In the genomic region with DNA sequence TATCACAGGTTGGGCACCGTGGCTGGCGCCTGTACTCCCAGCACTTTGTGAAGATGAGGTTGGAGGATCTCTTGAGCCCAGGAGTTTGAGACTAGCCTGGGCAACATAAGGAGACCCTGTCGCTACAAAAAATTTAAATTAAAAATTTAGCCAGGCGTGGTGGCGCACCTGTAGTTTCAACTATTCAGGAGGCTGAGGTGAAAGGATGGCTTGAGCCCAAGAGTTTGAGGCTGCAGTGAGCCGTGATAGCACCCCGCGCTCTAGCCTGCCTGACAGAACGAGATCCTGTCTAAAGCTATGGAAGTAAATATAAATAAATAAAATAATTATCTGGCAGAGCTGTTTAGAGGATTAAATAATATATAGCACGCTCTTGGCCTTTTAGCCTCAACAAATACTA, we compare ENCODE assay signal across 10 cellular contexts. TPM values are rescaled to one million over a fixed set of nuclear protein-coding genes. Genes with fewer than 3 reads are reported as not detected.
DNase-seq lines count a peak whose midpoint lies in the region; ATAC-seq and TF ChIP-seq lines count a peak whose summit lies in the region.
"Had no signal": no experiment of that assay in that cellular context is flagged by ENCODE, and none has a peak within 500 bp of the region (broad histone marks: within the 10 kb centered on the region; RNA-seq: fewer than 3 reads in every experiment).

No MANE protein-coding gene starts in this region.

- POLR2A ChIA-PET in CD8-positive, alpha-beta memory T cell (lab: Charles Lee) = no interaction called here

- H3K9me3 Mint-ChIP-seq in CD8-positive, alpha-beta memory T cell = no peaks in the 10 kb centered on the region
- H3K9me3 Mint-ChIP-seq in neural crest cell = no peaks in the 10 kb centered on the region

- no peak overlapping the region for H3K9ac ChIP-seq in Loucy (ENCODE audit: low read depth, low read length, poor library complexity, severe bottlenecking)

- TF ChIP-seq CTCF in Loucy (conservative IDR thresholded peaks at IDR 0.05; ENCODE audit: low read length) (no peak), coronary artery (IDR thresholded peaks at IDR 0.05) (no peak), neural crest cell (conservative IDR thresholded peaks at IDR 0.05) (no peak)

- no peaks in the 10 kb centered on the region for H3K27me3 ChIP-seq in CD8-positive, alpha-beta memory T cell (ENCODE audit: insufficient read depth, low read length, poor library complexity, severe bottlenecking)
- H3K27me3 ChIP-seq in Loucy (ENCODE audit: insufficient read depth, low read length, poor library complexity, severe bottlenecking) = no peaks in the 10 kb centered on the region

- H3K4me1 Mint-ChIP-seq in CD8-positive, alpha-beta memory T cell = peaks cover 11 to 17% (median 16%) of the 10 kb centered on the region in 3 donors
- H3K4me1 Mint-ChIP-seq in neural crest cell = peaks cover 8% of the 10 kb centered on the region

- H3K4me3 Mint-ChIP-seq in CD8-positive, alpha-beta memory T cell = peak overlapping the region; percentile 49 to 88 (median 75)
- H3K4me3 Mint-ChIP-seq in neural crest cell = peak overlapping the region; percentile 43

- ATAC-seq in GM18505 (IDR thresholded peaks at IDR 0.05; ENCODE audit: unreplicated experiment) (no peak), HG03196 (IDR thresholded peaks at IDR 0.05; ENCODE audit: unreplicated experiment) (no peak)

- peaks cover 39% of the 10 kb centered on the region for H3K79me2 ChIP-seq in Loucy (ENCODE audit: insufficient read depth, low read length)

- no peaks in the 10 kb centered on the region for H3K36me3 ChIP-seq in CD8-positive, alpha-beta memory T cell (ENCODE audit: insufficient read depth, low read length)
- no peaks in the 10 kb centered on the region for H3K36me3 ChIP-seq in Loucy (ENCODE audit: insufficient read depth, low read length)

- CTCF ChIA-PET in CD8-positive, alpha-beta memory T cell (lab: Charles Lee) = interaction anchor here (0.6 to 2.1 kb wide), 2 partner anchors 379 to 382 kb away, joined by 3 to 17 read pairs; no protein-coding TSS in a partner anchor

- no peak overlapping the region for H2AFZ ChIP-seq in Loucy (ENCODE audit: low read length)

- H3K4me1 ChIP-seq in CD8-positive, alpha-beta memory T cell (ENCODE audit: insufficient read depth, low read length) = peaks cover 10% of the 10 kb centered on the region
- H3K4me1 ChIP-seq in Loucy (ENCODE audit: insufficient read depth, low read length, poor library complexity, severe bottlenecking) = peaks cover 37% of the 10 kb centered on the region

- peaks cover 8% of the 10 kb centered on the region for H4K20me1 ChIP-seq in Loucy (ENCODE audit: insufficient read depth, low read length, poor library complexity, severe bottlenecking)

- H3K36me3 Mint-ChIP-seq in CD8-positive, alpha-beta memory T cell = no peaks in the 10 kb centered on the region
- H3K36me3 Mint-ChIP-seq in neural crest cell (ENCODE audit: low read depth) = no peaks in the 10 kb centered on the region

- H3F3A ChIP-seq in Loucy (ENCODE audit: low read depth) = no peaks in the 10 kb centered on the region

- no peak for TF ChIP-seq POLR2A in GM18505 (IDR thresholded peaks at IDR 0.05; ENCODE audit: borderline replicate concordance, extremely low read depth, insufficient read depth, insufficient read length)

- H3K9me2 ChIP-seq in Loucy (replicated peaks; ENCODE audit: low read depth, low read length) = no peaks in the 10 kb centered on the region

- no peak for DNase-seq in CD8-positive, alpha-beta memory T cell
- no peak for DNase-seq in coronary artery (ENCODE audit: low spot score)
- no peak for DNase-seq in neural crest cell (ENCODE audit: low read depth, low spot score)
- no peak for DNase-seq in HT-29 (ENCODE audit: low spot score)
- DNase-seq in stimulated activated CD4-positive, alpha-beta T cell treated with anti-CD3 and anti-CD28 coated beads, Interleukin-12 subunit alpha, Interleukin-12 subunit beta, amount 100 ng/mL, for 4 hours = no peak

- no peaks in the 10 kb centered on the region for H3K9me3 ChIP-seq in CD8-positive, alpha-beta memory T cell (ENCODE audit: low read length)
- H3K9me3 ChIP-seq in Loucy (ENCODE audit: insufficient read depth, low read depth, low read length) = no peaks in the 10 kb centered on the region

- no peak overlapping the region for H3K27ac ChIP-seq in CD8-positive, alpha-beta memory T cell (ENCODE audit: low read depth, low read length)
- H3K27ac ChIP-seq in coronary artery = peak overlapping the region; percentile 87 to 95
- H3K27ac ChIP-seq: foreskin keratinocyte had no signal

- H3K4me3 ChIP-seq in CD8-positive, alpha-beta memory T cell (ENCODE audit: low read length) = no peak overlapping the region
- H3K4me3 ChIP-seq in Loucy (ENCODE audit: low read length, poor library complexity, severe bottlenecking) (peak overlapping the region; percentile 84), coronary artery (peak overlapping the region; percentile 96)
- H3K4me3 ChIP-seq: K562 had no signal

- peak overlapping the region; percentile 89 for H3K4me2 ChIP-seq in Loucy (ENCODE audit: low read depth, low read length, poor library complexity, severe bottlenecking)

- H3K27ac Mint-ChIP-seq in CD8-positive, alpha-beta memory T cell = peak overlapping the region in 2 of 8 donors; percentile 61 to 67
- H3K27ac Mint-ChIP-seq in neural crest cell (ENCODE audit: unreplicated experiment) = no peak overlapping the region

- H3K27me3 Mint-ChIP-seq in CD8-positive, alpha-beta memory T cell = peaks cover 25 to 57% of the 10 kb centered on the region in 2 donors
- H3K27me3 Mint-ChIP-seq in neural crest cell (ENCODE audit: low read depth) = peaks cover 63% of the 10 kb centered on the region

RNA-seq across cellular contexts. Expression of a gene that starts 1.4 kb away (rescaled TPM):
- under 1 TPM; 0.27 to 0.31 TPM for total RNA-seq in CD8-positive, alpha-beta memory T cell
- 0.24 TPM for polyA plus RNA-seq in CD8-positive, alpha-beta memory T cell
- total RNA-seq in neural crest cell = 0.70 and 0.84 TPM in 2 replicates
- total RNA-seq in HT-29 (2014; rRNA removed; shearing (Covaris generic)) = 0.05 and 0.16 TPM in 2 replicates
- polyA plus RNA-seq: K562 had no signal
